ENCODE assay signal across 14 cellular contexts in the genomic region with DNA sequence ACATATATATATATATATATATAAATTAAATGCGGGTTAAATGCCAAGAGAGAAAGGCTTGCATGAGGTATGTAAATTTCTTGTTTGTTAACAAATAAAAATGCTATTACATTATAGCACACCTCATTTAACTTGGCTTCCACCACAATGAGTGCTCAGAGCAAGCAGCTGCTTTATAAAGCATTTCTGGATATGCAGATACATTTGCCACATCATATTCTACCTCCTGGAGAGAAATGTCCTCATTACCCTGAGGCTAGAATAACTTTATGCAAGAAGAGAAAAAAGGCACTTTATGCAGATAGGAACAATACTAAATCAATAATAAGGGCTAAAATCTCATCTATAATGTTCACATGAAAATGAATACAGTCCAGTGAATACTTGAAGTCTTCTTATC.
DNase-seq lines count a peak whose midpoint lies in the region; ATAC-seq and TF ChIP-seq lines count a peak whose summit lies in the region.
"Had no signal": no experiment of that assay in that cellular context is flagged by ENCODE, and none has a peak within 500 bp of the region (broad histone marks: within the 10 kb centered on the region; RNA-seq: fewer than 3 reads in every experiment).

No MANE protein-coding gene starts in this region.

- no peaks in the 10 kb centered on the region for H3K36me3 Mint-ChIP-seq in natural killer cell
- H3K36me3 Mint-ChIP-seq: CD4-positive, alpha-beta memory T cell had no signal

- intact Hi-C loops in natural killer cell (cut with micrococcal nuclease) = no loop called here

- H3K27ac ChIP-seq in SK-N-MC (peak overlapping the region; percentile 63; the same call in 1 of the 2 replicates), neural cell (ENCODE audit: low read length) (peak overlapping the region; percentile 82)

- no peak overlapping the region for H3K4me2 ChIP-seq in neural cell (ENCODE audit: low read length)

- H3K36me3 ChIP-seq in SK-N-MC (ENCODE audit: insufficient read depth, low read length) (peaks cover 20% of the 10 kb centered on the region), neural cell (ENCODE audit: insufficient read depth, low read length) (peaks cover 16% of the 10 kb centered on the region)
- H3K36me3 ChIP-seq: HAP-1 had no signal

- H3K9ac ChIP-seq in SK-N-MC (ENCODE audit: insufficient read length) (no peak overlapping the region), neural cell (ENCODE audit: low read length) (peak overlapping the region; percentile 25)

- H2AFZ ChIP-seq in neural cell (ENCODE audit: low read depth, low read length) = no peak overlapping the region

- H3K4me3 ChIP-seq in SK-N-MC (no peak overlapping the region), neural cell (ENCODE audit: low read length) (no peak overlapping the region)
- H3K4me3 ChIP-seq: HAP-1 had no signal

- no peaks in the 10 kb centered on the region for H3K79me2 ChIP-seq in neural cell (replicated peaks; ENCODE audit: insufficient read depth, low read length)

- DNase-seq in NCI-H2081 treated with DMSO at 0.1 percent for 48 hours (lab: John Stamatoyannopoulos, UW) (peak; percentile 25), SK-N-MC (ENCODE audit: low read depth, low spot score) (no peak), natural killer cell (no peak), KBM-7 (no peak)
- DNase-seq: Calu3; CD4-positive, alpha-beta memory T cell; COR-L47; DMS53; DMS79 treated with DMSO at 0.1 percent for 48 hours; GOT3; HFFc6 had no signal

- TF ChIP-seq RAD21 in neural cell (conservative IDR thresholded peaks at IDR 0.05) = no peak

- no peak overlapping the region for H3K4me3 Mint-ChIP-seq in natural killer cell
- H3K4me3 Mint-ChIP-seq: CD4-positive, alpha-beta memory T cell; HFFc6 had no signal

- no peaks in the 10 kb centered on the region for H3K4me1 Mint-ChIP-seq in natural killer cell

- TF ChIP-seq CTCF in neural cell (IDR thresholded peaks at IDR 0.05; ENCODE audit: poor library complexity, severe bottlenecking) (no peak), natural killer cell (IDR thresholded peaks at IDR 0.05) (no peak)

- in situ Hi-C loops in KBM-7 (cut with MboI; ENCODE audit: low pct_unique_long_range_greater_than_20kb, low sequenced_read_pairs) = no loop called here

- H3K27ac Mint-ChIP-seq in natural killer cell = no peak overlapping the region
- H3K27ac Mint-ChIP-seq: CD4-positive, alpha-beta memory T cell; HFFc6 had no signal

- H3F3A ChIP-seq in neural cell (ENCODE audit: insufficient read depth, low read length, poor library complexity, severe bottlenecking) = peaks cover 10% of the 10 kb centered on the region

- H3K9me2 ChIP-seq in neural cell (ENCODE audit: insufficient read depth, low read length) = no peaks in the 10 kb centered on the region

- H3K9me3 ChIP-seq in SK-N-MC (ENCODE audit: low read depth, low read length) (no peaks in the 10 kb centered on the region), neural cell (ENCODE audit: low read length) (no peaks in the 10 kb centered on the region)
- H3K9me3 ChIP-seq: HAP-1 had no signal

- ATAC-seq in natural killer cell (no peak), HG03135 (IDR thresholded peaks at IDR 0.05; ENCODE audit: unreplicated experiment) (no peak)

- H3K27me3 Mint-ChIP-seq in natural killer cell (ENCODE audit: low read depth in 2 of 2) = no peaks in the 10 kb centered on the region

- no peak for TF ChIP-seq EP300 in neural cell (conservative IDR thresholded peaks at IDR 0.05; ENCODE audit: poor library complexity, severe bottlenecking)

- no peaks in the 10 kb centered on the region for H4K20me1 ChIP-seq in neural cell (ENCODE audit: insufficient read depth)

- peaks cover 0 to 2% of the 10 kb centered on the region in 2 donors for H3K9me3 Mint-ChIP-seq in natural killer cell
- H3K9me3 Mint-ChIP-seq: CD4-positive, alpha-beta memory T cell; HFFc6 had no signal

- no peaks in the 10 kb centered on the region for H3K27me3 ChIP-seq in neural cell (ENCODE audit: insufficient read depth, low read depth, low read length)

TF ChIP-seq in neural cell, 6 proteins besides CTCF, POLR2A, EP300 and RAD21:
- TF ChIP-seq TAF1 (IDR thresholded peaks at IDR 0.05; ENCODE audit: low read depth) (no peak), POLR2AphosphoS5 (IDR thresholded peaks at IDR 0.05) (no peak), MXI1 (conservative IDR thresholded peaks at IDR 0.05; ENCODE audit: poor library complexity, severe bottlenecking) (no peak), REST (IDR thresholded peaks at IDR 0.05; ENCODE audit: borderline replicate concordance) (no peak), EZH2 (IDR thresholded peaks at IDR 0.05; ENCODE audit: borderline replicate concordance, insufficient read depth, low read length, poor library complexity, severe bottlenecking) (no peak), SMC3 (conservative IDR thresholded peaks at IDR 0.05; ENCODE audit: poor library complexity) (no peak)
TF ChIP-seq in neural cell: peak in this region for 0.
